10 cellular contexts compared by ENCODE assay signal in the genomic region with DNA sequence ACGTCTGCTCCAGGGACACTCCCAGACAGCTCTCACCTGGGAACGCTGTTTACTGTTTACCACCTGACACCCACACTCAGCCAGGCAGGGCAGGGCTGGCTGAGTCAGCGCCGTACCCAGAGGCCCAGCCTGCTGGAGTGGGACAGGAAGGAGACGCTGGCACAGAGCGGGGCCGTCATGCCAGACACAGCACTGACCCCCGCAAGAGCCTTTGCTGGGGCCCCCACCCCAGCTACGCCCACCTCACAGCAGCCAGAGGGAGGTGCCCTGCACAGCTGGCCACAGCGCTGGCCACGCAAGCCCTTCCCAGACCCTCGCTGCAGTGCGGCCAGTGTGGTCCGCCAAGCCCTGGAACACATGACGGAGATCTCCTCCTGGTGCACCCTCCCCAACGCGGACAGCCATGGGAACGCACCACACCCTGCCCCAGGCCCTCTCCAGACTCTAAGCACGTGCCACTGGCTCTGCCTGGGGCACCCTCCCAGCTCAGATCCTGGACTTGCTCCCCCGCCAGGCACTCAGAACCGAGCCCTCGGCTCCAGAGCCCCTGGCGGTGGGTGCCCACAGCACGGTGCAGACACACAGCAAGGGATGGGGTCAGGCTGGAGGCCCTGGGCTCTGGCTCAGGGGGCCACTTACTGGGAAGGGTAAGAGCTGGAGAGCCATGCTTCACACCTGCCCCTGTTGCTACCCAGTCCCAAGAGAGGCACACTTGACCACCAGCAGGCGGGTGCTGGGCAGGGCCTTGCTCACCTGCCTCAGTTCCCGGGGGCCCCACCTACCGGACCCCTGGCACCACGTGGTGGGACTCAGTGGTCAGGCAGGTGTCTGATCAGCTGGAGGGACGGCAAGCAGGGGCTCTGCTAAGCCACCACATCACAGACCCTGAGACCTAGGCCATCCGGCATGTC. TPM values are rescaled to one million over a fixed set of nuclear protein-coding genes. Genes with fewer than 3 reads are reported as not detected.
DNase-seq lines count a peak whose midpoint lies in the region; ATAC-seq, FAIRE-seq and TF ChIP-seq lines count a peak whose summit lies in the region.
"Had no signal": no experiment of that assay in that cellular context is flagged by ENCODE, and none has a peak within 500 bp of the region (broad histone marks: within the 10 kb centered on the region; RNA-seq: fewer than 3 reads in every experiment).

No MANE protein-coding gene starts in this region.

- no peak overlapping the region for H3K27ac Mint-ChIP-seq in activated CD4-positive, alpha-beta T cell treated with anti-CD3 and anti-CD28 coated beads, Interleukin-2, amount 10 ng/mL, durations not matched to agents 24 days and 14 days

- H3K36me3 Mint-ChIP-seq in activated CD4-positive, alpha-beta T cell treated with anti-CD3 and anti-CD28 coated beads, Interleukin-2, amount 10 ng/mL, durations not matched to agents 24 days and 14 days (ENCODE audit: low read depth): no peaks in the 10 kb centered on the region

- no peaks in the 10 kb centered on the region for H3K9me3 ChIP-seq in endothelial cell of umbilical vein (replicated peaks; ENCODE audit: control insufficient read depth, insufficient read depth, low read length)

- peaks cover 68% of the 10 kb centered on the region for H3K4me1 ChIP-seq in endothelial cell of umbilical vein (ENCODE audit: control insufficient read depth, extremely low read depth, insufficient read depth, low read length)

- H3K4me3 ChIP-seq in endothelial cell of umbilical vein (replicated peaks in 1 of 3; ENCODE audit: insufficient read depth in 1 of 3, low read depth in 1 of 3, low read length in 3 of 3): no peak overlapping the region
- H3K4me3 ChIP-seq in H7 (ENCODE audit: insufficient read depth, low read depth, low read length): no peak overlapping the region

- H4K20me1 ChIP-seq in endothelial cell of umbilical vein (replicated peaks; ENCODE audit: control insufficient read depth, extremely low read depth, insufficient read depth, low read length): no peaks in the 10 kb centered on the region

- H3K4me2 ChIP-seq in endothelial cell of umbilical vein (ENCODE audit: insufficient read depth, low read length): no peak overlapping the region

- H3K27me3 ChIP-seq in endothelial cell of umbilical vein (ENCODE audit: control insufficient read depth in 2 of 2, insufficient read depth in 2 of 2, low read length in 2 of 2) (no peaks in the 10 kb centered on the region), H7 (ENCODE audit: control insufficient read depth, insufficient read depth, low read length) (peaks cover 15% of the 10 kb centered on the region)

- no peak for TF ChIP-seq POLR2A in endothelial cell of umbilical vein (IDR thresholded peaks at IDR 0.05; ENCODE audit: low read depth, low read length)

- ATAC-seq in GM18867 (IDR thresholded peaks at IDR 0.05; ENCODE audit: unreplicated experiment): no peak

- peaks cover 16% of the 10 kb centered on the region for H3K79me2 ChIP-seq in endothelial cell of umbilical vein (ENCODE audit: control insufficient read depth, insufficient read depth, low read length)

- H3K9me1 ChIP-seq in endothelial cell of umbilical vein (replicated peaks; ENCODE audit: control insufficient read depth, extremely low read depth, insufficient read depth, low read length): no peaks in the 10 kb centered on the region

- POLR2A ChIA-PET in endothelial cell of umbilical vein (lab: Charles Lee): interaction anchor here (1.8 kb wide), 1 partner anchor 48 kb away, joined by 7 read pairs; the partner anchor contains the start of gene CDCA4

- DNase-seq in COLO668 (lab: John Stamatoyannopoulos, UW; ENCODE audit: unreplicated experiment): peak; percentile 93
- DNase-seq in NCI-H345 (lab: John Stamatoyannopoulos, UW): peak; percentile 80
- DNase-seq in endothelial cell of umbilical vein (ENCODE audit: low read depth, low spot score): peak; percentile 63
- peak; percentile 93 for DNase-seq in myocyte (ENCODE audit: low read depth)
- DNase-seq in activated CD4-positive, alpha-beta T cell treated with anti-CD3 and anti-CD28 coated beads, Interleukin-2, amount 10 ng/mL, durations not matched to agents 24 days and 14 days: no peak
- no peak for DNase-seq in globus pallidus (ENCODE audit: low spot score)
- no peak for DNase-seq in H7

- peak overlapping the region; percentile 48 for H3K9ac ChIP-seq in endothelial cell of umbilical vein (replicated peaks; ENCODE audit: extremely low read depth, insufficient read depth, low read length)

- H3K9me3 Mint-ChIP-seq in activated CD4-positive, alpha-beta T cell treated with anti-CD3 and anti-CD28 coated beads, Interleukin-2, amount 10 ng/mL, durations not matched to agents 24 days and 14 days: no peaks in the 10 kb centered on the region

- H3K27me3 Mint-ChIP-seq in activated CD4-positive, alpha-beta T cell treated with anti-CD3 and anti-CD28 coated beads, Interleukin-2, amount 10 ng/mL, durations not matched to agents 24 days and 14 days: peaks cover 12% of the 10 kb centered on the region

- H3K4me3 Mint-ChIP-seq in activated CD4-positive, alpha-beta T cell treated with anti-CD3 and anti-CD28 coated beads, Interleukin-2, amount 10 ng/mL, durations not matched to agents 24 days and 14 days: no peak overlapping the region

- peak in 1 of 2 donors; percentile 20 for TF ChIP-seq CTCF in endothelial cell of umbilical vein (IDR thresholded peaks at IDR 0.05; ENCODE audit: extremely low read depth in 1 of 2, insufficient read depth in 1 of 2, low read depth in 1 of 2, low read length in 2 of 2)

- peak overlapping the region; percentile 89 for H3K27ac ChIP-seq in endothelial cell of umbilical vein (ENCODE audit: insufficient read depth, low read depth, low read length)

- BruUV-seq in endothelial cell of umbilical vein (replicated peaks; lab: Mats Ljungman, UMichigan): no TSS peak

- peaks cover 4% of the 10 kb centered on the region for H3K4me1 Mint-ChIP-seq in activated CD4-positive, alpha-beta T cell treated with anti-CD3 and anti-CD28 coated beads, Interleukin-2, amount 10 ng/mL, durations not matched to agents 24 days and 14 days

- intact Hi-C loops in endothelial cell of umbilical vein (cut with micrococcal nuclease): loop anchor here (2.0 to 10.0 kb wide), 3 partner anchors 48 to 208 kb away; partner anchors contain the start of genes CDCA4 and JAG2
- intact Hi-C loops in activated CD4-positive, alpha-beta T cell treated with anti-CD3 and anti-CD28 coated beads, Interleukin-2, amount 10 ng/mL, durations not matched to agents 24 days and 14 days (cut with micrococcal nuclease): no loop called here

- peak; percentile 84 for FAIRE-seq in endothelial cell of umbilical vein (lab: Jason Lieb, UNC)
- FAIRE-seq: TTC549 had no signal

- H2AFZ ChIP-seq in endothelial cell of umbilical vein (ENCODE audit: low read depth, low read length): peak overlapping the region; percentile 18

- CTCF ChIA-PET in endothelial cell of umbilical vein (lab: Charles Lee): interaction anchor here (0.6 to 4.7 kb wide), 12 partner anchors 13 to 508 kb away, joined by 3 to 97 read pairs (median 4); partner anchors contain the start of genes CDCA4 and CLBA1

- H3K36me3 ChIP-seq in endothelial cell of umbilical vein (ENCODE audit: control insufficient read depth in 2 of 2, extremely low read depth in 1 of 2, insufficient read depth in 2 of 2, low read length in 2 of 2): no peaks in the 10 kb centered on the region
- no peaks in the 10 kb centered on the region for H3K36me3 ChIP-seq in H7 (replicated peaks; ENCODE audit: control insufficient read depth, insufficient read depth, low read length)

- dilution Hi-C loops in endothelial cell of umbilical vein (cut with MboI; ENCODE audit: extremely low pct_ligation_motif_present, low sequenced_read_pairs): no loop called here

RNA-seq across cellular contexts. Expression of gene AHNAK2, which starts 5.6 kb away (rescaled TPM):
- total RNA-seq in endothelial cell of umbilical vein: 68.7 and 81.9 TPM in 2 replicates
- 16.6 and 17.7 TPM in 2 replicates for polyA plus RNA-seq in endothelial cell of umbilical vein
- polyA plus RNA-seq in endothelial cell of umbilical vein (2011; cell fraction: cytosol; rRNA removed): 20.2 and 20.8 TPM in 2 replicates
- polyA plus RNA-seq in endothelial cell of umbilical vein (2011; cell fraction: nucleus; rRNA removed): 86.6 and 90.9 TPM in 2 replicates
- 76.1 and 85.2 TPM in 2 replicates for polyA plus RNA-seq in endothelial cell of umbilical vein (2012)
- polyA minus RNA-seq in endothelial cell of umbilical vein: 72.8 and 76.9 TPM in 2 replicates
- polyA minus RNA-seq in endothelial cell of umbilical vein (2011; cell fraction: cytosol; rRNA and poly(A)+ RNA removed): 25.0 TPM
- polyA minus RNA-seq in endothelial cell of umbilical vein (2011; cell fraction: nucleus; rRNA and poly(A)+ RNA removed): 87.1 and 88.1 TPM in 2 replicates
- 150 and 229 TPM in 2 replicates for total RNA-seq in myocyte
- polyA plus RNA-seq in myocyte (2012): 151 TPM
- total RNA-seq in activated CD4-positive, alpha-beta T cell treated with anti-CD3 and anti-CD28 coated beads, Interleukin-2, amount 10 ng/mL, durations not matched to agents 24 days and 14 days: 0.02 TPM in 2 replicates
- 2.0 and 2.3 TPM in 2 replicates for total RNA-seq in H7 (2014; rRNA removed; shearing (Covaris generic))

RNA-seq across cellular contexts. Expression of gene CLBA1, which starts 13.0 kb away (rescaled TPM):
- total RNA-seq in endothelial cell of umbilical vein (5.3 and 5.6 TPM in 2 replicates), myocyte (10.6 and 13.2 TPM in 2 replicates)
- polyA plus RNA-seq in endothelial cell of umbilical vein: 4.9 and 5.2 TPM in 2 replicates
- polyA plus RNA-seq in endothelial cell of umbilical vein (2011; cell fraction: cytosol; rRNA removed): 4.7 and 5.5 TPM in 2 replicates
- 8.2 and 8.8 TPM in 2 replicates for polyA plus RNA-seq in endothelial cell of umbilical vein (2011; cell fraction: nucleus; rRNA removed)
- polyA plus RNA-seq in endothelial cell of umbilical vein (2012): 3.3 and 4.7 TPM in 2 replicates
- 2.5 and 3.0 TPM in 2 replicates for polyA minus RNA-seq in endothelial cell of umbilical vein
- polyA minus RNA-seq in endothelial cell of umbilical vein (2011; cell fraction: cytosol; rRNA and poly(A)+ RNA removed): 5.3 TPM
- polyA minus RNA-seq in endothelial cell of umbilical vein (2011; cell fraction: nucleus; rRNA and poly(A)+ RNA removed): 2.5 and 3.0 TPM in 2 replicates
- polyA plus RNA-seq in myocyte (2012): 14.0 TPM
- total RNA-seq in activated CD4-positive, alpha-beta T cell treated with anti-CD3 and anti-CD28 coated beads, Interleukin-2, amount 10 ng/mL, durations not matched to agents 24 days and 14 days: 2.4 and 2.5 TPM in 2 replicates
- 3.5 and 3.7 TPM in 2 replicates for total RNA-seq in H7 (2014; rRNA removed; shearing (Covaris generic))

RNA-seq across cellular contexts. Expression of gene PLD4, which starts 47.9 kb away (rescaled TPM):
- total RNA-seq in endothelial cell of umbilical vein: 0.05 and 0.11 TPM in 2 replicates
- polyA plus RNA-seq in endothelial cell of umbilical vein: 0.01 and 0.03 TPM in 2 replicates
- polyA plus RNA-seq in endothelial cell of umbilical vein (2011; cell fraction: cytosol; rRNA removed): 0.01 TPM in 1 of 2 replicates, not detected in the other
- polyA plus RNA-seq in endothelial cell of umbilical vein (2011; cell fraction: nucleus; rRNA removed): 0.11 and 0.18 TPM in 2 replicates
- not detected in 2 replicates for polyA plus RNA-seq in endothelial cell of umbilical vein (2012)
- polyA minus RNA-seq in endothelial cell of umbilical vein: 0.11 and 0.15 TPM in 2 replicates
- not detected for polyA minus RNA-seq in endothelial cell of umbilical vein (2011; cell fraction: cytosol; rRNA and poly(A)+ RNA removed)
- 0.14 TPM in 1 of 2 replicates, not detected in the other for polyA minus RNA-seq in endothelial cell of umbilical vein (2011; cell fraction: nucleus; rRNA and poly(A)+ RNA removed)
- 0.10 TPM in 1 of 2 replicates, not detected in the other for total RNA-seq in myocyte
- 0.19 TPM for polyA plus RNA-seq in myocyte (2012)
- 0.07 and 0.21 TPM in 2 replicates for total RNA-seq in activated CD4-positive, alpha-beta T cell treated with anti-CD3 and anti-CD28 coated beads, Interleukin-2, amount 10 ng/mL, durations not matched to agents 24 days and 14 days
- total RNA-seq in H7 (2014; rRNA removed; shearing (Covaris generic)): 0.11 TPM in 1 of 2 replicates, not detected in the other
- total RNA-seq: glomerular endothelial cell had no signal

RNA-seq across cellular contexts. Expression of gene CDCA4, which starts 48.3 kb away (rescaled TPM):
- total RNA-seq in endothelial cell of umbilical vein: 44.5 and 46.3 TPM in 2 replicates
- polyA plus RNA-seq in endothelial cell of umbilical vein: 29.9 and 35.5 TPM in 2 replicates
- polyA plus RNA-seq in endothelial cell of umbilical vein (2011; cell fraction: cytosol; rRNA removed): 25.0 and 29.3 TPM in 2 replicates
- 16.5 and 17.0 TPM in 2 replicates for polyA plus RNA-seq in endothelial cell of umbilical vein (2011; cell fraction: nucleus; rRNA removed)
- polyA plus RNA-seq in endothelial cell of umbilical vein (2012): 21.2 and 29.7 TPM in 2 replicates
- polyA minus RNA-seq in endothelial cell of umbilical vein: 17.8 and 19.9 TPM in 2 replicates
- 25.6 TPM for polyA minus RNA-seq in endothelial cell of umbilical vein (2011; cell fraction: cytosol; rRNA and poly(A)+ RNA removed)
- polyA minus RNA-seq in endothelial cell of umbilical vein (2011; cell fraction: nucleus; rRNA and poly(A)+ RNA removed): 7.7 and 8.7 TPM in 2 replicates
- total RNA-seq in myocyte: 12.9 and 15.9 TPM in 2 replicates
- polyA plus RNA-seq in myocyte (2012): 14.0 TPM
- 64.6 and 66.3 TPM in 2 replicates for total RNA-seq in activated CD4-positive, alpha-beta T cell treated with anti-CD3 and anti-CD28 coated beads, Interleukin-2, amount 10 ng/mL, durations not matched to agents 24 days and 14 days
- total RNA-seq in H7 (2014; rRNA removed; shearing (Covaris generic)): 99.0 and 111 TPM in 2 replicates

Comparison
In these comparisons a context has a peak if more than half of its experiments do, and no peak if none do; other contexts are left out.
1. DNase-seq: peak in COLO668 (single experiment), NCI-H345 (single experiment), endothelial cell of umbilical vein (single experiment) and myocyte (single experiment); none in activated CD4-positive, alpha-beta T cell treated with anti-CD3 and anti-CD28 coated beads, Interleukin-2, amount 10 ng/mL, durations not matched to agents 24 days and 14 days (single experiment), globus pallidus (single experiment) and H7 (single experiment).
2. RNA of gene AHNAK2, which starts 5.6 kb away (total RNA-seq): 150 to 229 TPM in myocyte and 68.7 to 81.9 TPM in endothelial cell of umbilical vein; 2.0 to 2.3 TPM in H7 and 0.02 TPM in activated CD4-positive, alpha-beta T cell treated with anti-CD3 and anti-CD28 coated beads, Interleukin-2, amount 10 ng/mL, durations not matched to agents 24 days and 14 days; every median in the first group is over 10 times any median in the second.